In the genomic region with DNA sequence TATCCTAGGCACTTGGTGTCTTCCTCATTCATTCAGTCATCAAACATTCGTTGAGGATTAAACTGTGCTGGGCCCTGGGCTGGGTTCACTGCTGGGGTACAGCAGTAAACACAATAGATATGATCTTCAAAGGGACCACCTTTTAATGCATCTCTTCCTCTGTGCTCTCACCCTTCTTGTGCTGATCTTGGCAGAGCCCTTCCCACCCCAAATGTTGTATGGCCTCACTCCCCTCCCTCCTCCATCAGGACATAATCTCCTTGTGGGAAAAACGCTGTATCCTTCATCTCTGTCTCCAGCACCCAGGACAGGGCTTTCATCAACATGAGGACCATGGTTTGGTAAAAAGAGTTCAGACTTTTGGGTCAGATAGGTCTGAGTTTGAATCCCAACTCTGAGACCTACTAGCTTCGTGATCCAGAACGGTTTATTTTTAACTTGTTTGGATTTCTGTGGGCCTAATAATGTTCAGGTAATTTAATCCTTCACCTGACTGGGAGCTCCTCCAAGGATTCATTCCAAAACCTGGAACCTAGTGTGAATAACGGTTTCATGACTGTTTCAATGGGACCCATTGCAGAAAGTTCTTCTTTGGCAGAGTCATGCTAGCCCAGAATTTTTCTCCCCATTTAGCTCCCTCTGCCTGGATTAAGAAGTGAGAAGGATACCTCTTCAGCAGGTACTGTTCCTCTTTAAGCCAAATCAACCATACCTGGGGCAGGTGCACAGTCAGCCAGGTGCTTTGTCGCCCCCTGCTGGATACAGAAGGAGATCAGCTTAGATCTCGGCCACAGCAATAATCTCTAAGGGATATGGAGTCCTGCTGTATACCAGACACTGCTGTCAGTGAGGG, we compare ENCODE assay signal across 9 cellular contexts. TPM values are rescaled to one million over a fixed set of nuclear protein-coding genes. Genes with fewer than 3 reads are reported as not detected.
DNase-seq lines count a peak whose midpoint lies in the region; ATAC-seq and TF ChIP-seq lines count a peak whose summit lies in the region.
"Had no signal": no experiment of that assay in that cellular context is flagged by ENCODE, and none has a peak within 500 bp of the region (broad histone marks: within the 10 kb centered on the region; RNA-seq: fewer than 3 reads in every experiment).

No MANE protein-coding gene starts in this region.

- H3K4me1 Mint-ChIP-seq in CD8-positive, alpha-beta memory T cell = peaks cover 6 to 11% (median 7%) of the 10 kb centered on the region in 3 donors
- peaks cover 2% of the 10 kb centered on the region for H3K4me1 Mint-ChIP-seq in activated CD8-positive, alpha-beta memory T cell treated with anti-CD3 and anti-CD28 coated beads, Interleukin-2, amount 10 ng/mL, durations not matched to agents 7 days and 5 days

- H3K4me3 Mint-ChIP-seq in CD8-positive, alpha-beta memory T cell = peak overlapping the region in 1 of 7 donors; percentile 20
- H3K4me3 Mint-ChIP-seq in activated CD8-positive, alpha-beta memory T cell treated with anti-CD3 and anti-CD28 coated beads, Interleukin-2, amount 10 ng/mL, durations not matched to agents 7 days and 5 days = no peak overlapping the region

- H3K4me2 ChIP-seq in smooth muscle cell = no peak overlapping the region

- H3K9me3 Mint-ChIP-seq in CD8-positive, alpha-beta memory T cell = no peaks in the 10 kb centered on the region
- H3K9me3 Mint-ChIP-seq in activated CD8-positive, alpha-beta memory T cell treated with anti-CD3 and anti-CD28 coated beads, Interleukin-2, amount 10 ng/mL, durations not matched to agents 7 days and 5 days (ENCODE audit: low read depth) = no peaks in the 10 kb centered on the region

- H3K9me3 ChIP-seq in CD8-positive, alpha-beta memory T cell (ENCODE audit: low read length) = no peaks in the 10 kb centered on the region
- no peaks in the 10 kb centered on the region for H3K9me3 ChIP-seq in smooth muscle cell (replicated peaks; ENCODE audit: low read depth)

- H3K27me3 Mint-ChIP-seq in CD8-positive, alpha-beta memory T cell = peaks cover 22 to 39% of the 10 kb centered on the region in 2 donors
- H3K27me3 Mint-ChIP-seq in activated CD8-positive, alpha-beta memory T cell treated with anti-CD3 and anti-CD28 coated beads, Interleukin-2, amount 10 ng/mL, durations not matched to agents 7 days and 5 days = peaks cover 42% of the 10 kb centered on the region

- no peaks in the 10 kb centered on the region for H3K36me3 ChIP-seq in CD8-positive, alpha-beta memory T cell (ENCODE audit: insufficient read depth, low read length)
- no peaks in the 10 kb centered on the region for H3K36me3 ChIP-seq in smooth muscle cell (ENCODE audit: low read depth)

- WGBS in smooth muscle cell (ENCODE audit: low lambda C conversion rate) = 14% methylated on average over 7 of the region's 7 CpGs

- H3K9ac ChIP-seq in smooth muscle cell (ENCODE audit: low read depth) = no peak overlapping the region

- H3K4me1 ChIP-seq in CD8-positive, alpha-beta memory T cell (ENCODE audit: insufficient read depth, low read length) = peaks cover 13% of the 10 kb centered on the region
- no peaks in the 10 kb centered on the region for H3K4me1 ChIP-seq in smooth muscle cell (ENCODE audit: low read depth)

- H3K79me2 ChIP-seq in smooth muscle cell (ENCODE audit: low read depth) = no peaks in the 10 kb centered on the region

- H3K27me3 ChIP-seq in CD8-positive, alpha-beta memory T cell (ENCODE audit: insufficient read depth, low read length, poor library complexity, severe bottlenecking) = peaks cover 20% of the 10 kb centered on the region
- H3K27me3 ChIP-seq in smooth muscle cell (ENCODE audit: low read depth) = peaks cover 61% of the 10 kb centered on the region

- peak; percentile 81 for ATAC-seq in activated CD8-positive, alpha-beta memory T cell treated with anti-CD3 and anti-CD28 coated beads, Interleukin-2, amount 10 ng/mL, durations not matched to agents 7 days and 5 days
- peak; percentile 81 for ATAC-seq in esophagus mucosa
- no peak for ATAC-seq in GM18502 (IDR thresholded peaks at IDR 0.05; ENCODE audit: poor library complexity, unreplicated experiment)

- peak; percentile 76 for TF ChIP-seq CTCF in smooth muscle cell (IDR thresholded peaks at IDR 0.05; ENCODE audit: borderline replicate concordance, insufficient read depth, poor library complexity, severe bottlenecking)

- H3K27ac ChIP-seq in CD8-positive, alpha-beta memory T cell (ENCODE audit: low read depth, low read length) = no peak overlapping the region
- H3K27ac ChIP-seq in smooth muscle cell (ENCODE audit: low read depth) = no peak overlapping the region

- peaks cover 0 to 4% (median 0%) of the 10 kb centered on the region in 3 donors for H3K36me3 Mint-ChIP-seq in CD8-positive, alpha-beta memory T cell
- H3K36me3 Mint-ChIP-seq in activated CD8-positive, alpha-beta memory T cell treated with anti-CD3 and anti-CD28 coated beads, Interleukin-2, amount 10 ng/mL, durations not matched to agents 7 days and 5 days = no peaks in the 10 kb centered on the region

- H3F3A ChIP-seq in smooth muscle cell (ENCODE audit: low read depth) = no peaks in the 10 kb centered on the region

- POLR2A ChIA-PET in CD8-positive, alpha-beta memory T cell (lab: Charles Lee) = no interaction called here

- H3K27ac Mint-ChIP-seq in CD8-positive, alpha-beta memory T cell = no peak overlapping the region
- H3K27ac Mint-ChIP-seq in activated CD8-positive, alpha-beta memory T cell treated with anti-CD3 and anti-CD28 coated beads, Interleukin-2, amount 10 ng/mL, durations not matched to agents 7 days and 5 days = no peak overlapping the region

- H3K4me3 ChIP-seq in CD8-positive, alpha-beta memory T cell (ENCODE audit: low read length) = no peak overlapping the region
- no peak overlapping the region for H3K4me3 ChIP-seq in smooth muscle cell

- peak; percentile 51 to 77 (median 59) for DNase-seq in CD8-positive, alpha-beta memory T cell
- DNase-seq in GM19238 (ENCODE audit: insufficient read length, low spot score) = peak; percentile 51
- peak; percentile 40 for DNase-seq in NCI-H2196 (lab: John Stamatoyannopoulos, UW; ENCODE audit: unreplicated experiment)
- peak; percentile 72 for DNase-seq in activated CD8-positive, alpha-beta memory T cell treated with anti-CD3 and anti-CD28 coated beads, Interleukin-2, amount 10 ng/mL, durations not matched to agents 7 days and 5 days
- DNase-seq in smooth muscle cell (lab: John Stamatoyannopoulos, UW; ENCODE audit: unreplicated experiment) = no peak
- no peak for DNase-seq in dedifferentiated amniotic fluid mesenchymal stem cell (ENCODE audit: extremely low spot score)

- no peak overlapping the region for H2AFZ ChIP-seq in smooth muscle cell (ENCODE audit: low read depth)

- no peaks in the 10 kb centered on the region for H4K20me1 ChIP-seq in smooth muscle cell (ENCODE audit: low read depth)

- CTCF ChIA-PET in CD8-positive, alpha-beta memory T cell (lab: Charles Lee) = interaction anchor here (0.6 to 16.5 kb wide), 13 partner anchors 10 to 793 kb away, joined by 3 to 315 read pairs (median 4); no protein-coding TSS in a partner anchor
- CTCF ChIA-PET in activated CD8-positive, alpha-beta memory T cell treated with anti-CD3 and anti-CD28 coated beads, Interleukin-2, amount 10 ng/mL, durations not matched to agents 7 days and 5 days (lab: Charles Lee) = interaction anchor here (0.7 to 14.5 kb wide), 8 partner anchors 9 to 387 kb away, joined by 3 to 205 read pairs (median 4); a partner anchor contains a TSS

RNA-seq across cellular contexts. Expression of a gene that starts 5.2 kb away (rescaled TPM):
- under 1 TPM; 0.31 to 0.38 TPM for total RNA-seq in CD8-positive, alpha-beta memory T cell
- polyA plus RNA-seq in CD8-positive, alpha-beta memory T cell = 1.5 TPM
- not detected for total RNA-seq in activated CD8-positive, alpha-beta memory T cell treated with anti-CD3 and anti-CD28 coated beads, Interleukin-2, amount 10 ng/mL, durations not matched to agents 7 days and 5 days
- total RNA-seq in esophagus mucosa (0.16 TPM), smooth muscle cell (0.18 and 0.58 TPM in 2 replicates)
- polyA plus RNA-seq in smooth muscle cell = 0.24 and 1.6 TPM in 2 replicates
- total RNA-seq: myocyte had no signal

Comparison
In these comparisons a context has a peak if more than half of its experiments do, and no peak if none do; other contexts are left out.
1. DNase-seq: peak in CD8-positive, alpha-beta memory T cell (5 of 5), GM19238 (single experiment), NCI-H2196 (single experiment) and activated CD8-positive, alpha-beta memory T cell treated with anti-CD3 and anti-CD28 coated beads, Interleukin-2, amount 10 ng/mL, durations not matched to agents 7 days and 5 days (single experiment); none in smooth muscle cell (single experiment) and dedifferentiated amniotic fluid mesenchymal stem cell (single experiment).